In genomic region chr7:17624379-17624778, GRCh38 we compare ENCODE assay signal across 1 cellular context.
A peak's percentile ranks its signal among the peaks of the same experiment; 100 is the strongest.
TF ChIP-seq lines count a peak whose summit lies in the region.

No MANE protein-coding gene starts in this region.

TF ChIP-seq in HEK293, 187 proteins besides CTCF, POLR2A, EP300 and RAD21 (continued from another document):
- TF ChIP-seq ZBTB44 (tag by site-specific recombination; IDR thresholded peaks at IDR 0.05), result no peak
- peak; percentile 86 for TF ChIP-seq TCF7L2 (IDR thresholded peaks at IDR 0.05; ENCODE audit: borderline replicate concordance, low read depth, low read length)
- no peak for TF ChIP-seq ZNF76 (tag by site-specific recombination; IDR thresholded peaks at IDR 0.05; ENCODE audit: borderline replicate concordance, low read depth)
- peak; percentile 25; the same call in 1 of the 2 replicates for TF ChIP-seq FEZF1 (tag by site-specific recombination; IDR thresholded peaks at IDR 0.05)
- no peak for TF ChIP-seq ZNF174 (tag by site-specific recombination; IDR thresholded peaks at IDR 0.05)
- TF ChIP-seq, protein P1, sequence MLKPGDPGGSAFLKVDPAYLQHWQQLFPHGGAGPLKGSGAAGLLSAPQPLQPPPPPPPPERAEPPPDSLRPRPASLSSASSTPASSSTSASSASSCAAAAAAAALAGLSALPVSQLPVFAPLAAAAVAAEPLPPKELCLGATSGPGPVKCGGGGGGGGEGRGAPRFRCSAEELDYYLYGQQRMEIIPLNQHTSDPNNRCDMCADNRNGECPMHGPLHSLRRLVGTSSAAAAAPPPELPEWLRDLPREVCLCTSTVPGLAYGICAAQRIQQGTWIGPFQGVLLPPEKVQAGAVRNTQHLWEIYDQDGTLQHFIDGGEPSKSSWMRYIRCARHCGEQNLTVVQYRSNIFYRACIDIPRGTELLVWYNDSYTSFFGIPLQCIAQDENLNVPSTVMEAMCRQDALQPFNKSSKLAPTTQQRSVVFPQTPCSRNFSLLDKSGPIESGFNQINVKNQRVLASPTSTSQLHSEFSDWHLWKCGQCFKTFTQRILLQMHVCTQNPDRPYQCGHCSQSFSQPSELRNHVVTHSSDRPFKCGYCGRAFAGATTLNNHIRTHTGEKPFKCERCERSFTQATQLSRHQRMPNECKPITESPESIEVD (tag by site-specific recombination; IDR thresholded peaks at IDR 0.05), result 0 out of 2 replicates have a peak, but pooled peaks have one; percentile 20
- no peak for TF ChIP-seq BCL6B (tag by site-specific recombination; IDR thresholded peaks at IDR 0.05)
TF ChIP-seq in HEK293: peak in this region for 3.
